In the genomic region with DNA sequence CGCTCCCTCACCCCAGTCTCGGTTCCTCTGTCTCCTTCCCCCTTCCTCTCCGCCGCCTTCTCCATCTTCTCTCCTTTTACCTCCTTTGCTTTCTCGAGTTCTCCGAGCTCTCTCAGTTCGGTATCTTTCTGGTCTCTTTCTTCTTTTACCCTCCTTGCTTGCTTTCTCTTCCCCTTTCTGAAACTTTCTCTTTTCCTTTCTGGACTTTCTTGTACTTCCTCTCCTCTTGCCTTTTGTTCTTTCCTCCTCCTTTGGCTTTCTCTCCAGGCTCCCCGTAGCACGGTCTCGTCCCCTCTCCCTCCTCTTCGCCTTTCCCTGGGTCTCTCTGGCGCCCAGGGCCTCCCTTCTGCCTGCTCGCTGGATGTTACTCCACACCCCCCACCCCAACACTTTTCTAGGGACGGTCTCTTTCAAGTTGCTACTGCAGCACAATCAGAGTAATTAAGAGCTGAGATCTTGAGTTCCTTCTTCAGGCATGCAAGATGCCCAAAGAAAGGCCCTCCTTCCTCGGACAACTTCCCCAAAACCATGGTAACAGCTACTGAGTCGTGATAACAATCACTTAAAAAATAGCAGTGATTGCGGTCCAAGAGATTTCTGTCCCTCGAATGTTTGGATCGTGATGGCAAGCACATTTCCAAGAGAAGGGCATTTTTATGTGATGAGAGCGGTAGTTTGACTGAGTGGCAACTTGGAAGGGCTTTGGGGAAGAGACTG, we compare ENCODE assay signal across 9 cellular contexts. TPM values are rescaled to one million over a fixed set of nuclear protein-coding genes. Genes with fewer than 3 reads are reported as not detected.
DNase-seq lines count a peak whose midpoint lies in the region; ATAC-seq and TF ChIP-seq lines count a peak whose summit lies in the region.
"Had no signal": no experiment of that assay in that cellular context is flagged by ENCODE, and none has a peak within 500 bp of the region (broad histone marks: within the 10 kb centered on the region; RNA-seq: fewer than 3 reads in every experiment).

No MANE protein-coding gene starts in this region.

- H3K27me3 ChIP-seq in OCI-LY3 (ENCODE audit: low read depth, low read length) (0 out of 2 replicates have a peak, but pooled peaks cover 8% of the 10 kb centered on the region), sigmoid colon (peaks cover 25 to 78% (median 61%) of the 10 kb centered on the region in 3 donors)

- H3K27ac ChIP-seq in OCI-LY3 (ENCODE audit: low read length): peak overlapping the region; percentile 82
- H3K27ac ChIP-seq in sigmoid colon: peak overlapping the region; percentile 53 to 87 (median 66)
- H3K27ac ChIP-seq: HL-60 had no signal

- ATAC-seq in HG03457 (IDR thresholded peaks at IDR 0.05; ENCODE audit: unreplicated experiment) (no peak), GM18868 (IDR thresholded peaks at IDR 0.05; ENCODE audit: unreplicated experiment) (no peak)

- H3K4me3 ChIP-seq in OCI-LY3 (ENCODE audit: low read length) (peak overlapping the region; percentile 80), fibroblast of the aortic adventitia (ENCODE audit: low read depth, low read length) (peak overlapping the region; percentile 77), sigmoid colon (peak overlapping the region; percentile 21 to 56 (median 51))

- intact Hi-C loops in sigmoid colon (cut with DNase I): no loop called here

- H3K36me3 ChIP-seq in OCI-LY3 (replicated peaks; ENCODE audit: low read depth, low read length) (peaks cover 4% of the 10 kb centered on the region), sigmoid colon (no peaks in the 10 kb centered on the region)

- TF ChIP-seq CTCF in OCI-LY3 (IDR thresholded peaks at IDR 0.05; ENCODE audit: low read depth, low read length) (no peak), fibroblast of the aortic adventitia (IDR thresholded peaks at IDR 0.05; ENCODE audit: insufficient read depth, low read length) (no peak), sigmoid colon (IDR thresholded peaks at IDR 0.05) (no peak)

- peak; percentile 79 for DNase-seq in GM04503 (ENCODE audit: low read depth)
- DNase-seq in fibroblast of the aortic adventitia (ENCODE audit: low read depth): peak; percentile 51
- no peak for DNase-seq in sigmoid colon
- DNase-seq in T-helper 9 cell: no peak
- no peak for DNase-seq in NCI-H748 treated with DMSO at 0.1 percent for 48 hours (lab: John Stamatoyannopoulos, UW)

- H3K9me3 ChIP-seq in OCI-LY3 (ENCODE audit: insufficient read depth, low read length): no peaks in the 10 kb centered on the region
- H3K9me3 ChIP-seq in sigmoid colon: no peaks in the 10 kb centered on the region

- H2AFZ ChIP-seq in OCI-LY3 (ENCODE audit: low read depth, low read length): peak overlapping the region; percentile 67

- 10 to 22% methylated on average over 20 of the region's 20 CpGs for WGBS in sigmoid colon, 2 donors

- TF ChIP-seq EP300 in sigmoid colon (IDR thresholded peaks at IDR 0.05): no peak

- H3K4me2 ChIP-seq in OCI-LY3 (ENCODE audit: low read length): peak overlapping the region; percentile 97

- H3K9ac ChIP-seq in OCI-LY3 (ENCODE audit: low read length): peak overlapping the region; percentile 78

- H4K20me1 ChIP-seq in OCI-LY3 (ENCODE audit: insufficient read depth, low read length): peaks cover 21% of the 10 kb centered on the region

- TF ChIP-seq POLR2A in sigmoid colon (IDR thresholded peaks at IDR 0.05): no peak

- peaks cover 32% of the 10 kb centered on the region for H3K4me1 ChIP-seq in OCI-LY3 (ENCODE audit: low read length)
- H3K4me1 ChIP-seq in sigmoid colon: peaks cover 0 to 56% (median 51%) of the 10 kb centered on the region in 4 donors

- peaks cover 43% of the 10 kb centered on the region for H3K79me2 ChIP-seq in OCI-LY3 (ENCODE audit: low read length)

RNA-seq across cellular contexts. Expression of a gene that starts 0.5 kb away (rescaled TPM):
- total RNA-seq in fibroblast of the aortic adventitia (ENCODE audit: low replicate concordance) (26.4 and 113 TPM in 2 replicates), sigmoid colon (10 to 100 TPM in 1 of 4 donors, 1 to 10 TPM in 2, under 1 TPM in 1; 0.83 to 14.6 (median 2.6) TPM)
- 1 to 10 TPM in 1 of 3 donors, under 1 TPM in 1, not detected in 1; 0.23 to 2.4 TPM for polyA plus RNA-seq in sigmoid colon

Comparison
In these comparisons a context has a peak if more than half of its experiments do, and no peak if none do; other contexts are left out.
1. DNase-seq: peak in GM04503 (single experiment) and fibroblast of the aortic adventitia (single experiment); none in sigmoid colon (single experiment), T-helper 9 cell (single experiment) and NCI-H748 treated with DMSO at 0.1 percent for 48 hours (single experiment).
2. Peak in every context shown above with its lines, with median percentiles within 50 percentile points of each other: H3K4me3 ChIP-seq.